In the genomic region with DNA sequence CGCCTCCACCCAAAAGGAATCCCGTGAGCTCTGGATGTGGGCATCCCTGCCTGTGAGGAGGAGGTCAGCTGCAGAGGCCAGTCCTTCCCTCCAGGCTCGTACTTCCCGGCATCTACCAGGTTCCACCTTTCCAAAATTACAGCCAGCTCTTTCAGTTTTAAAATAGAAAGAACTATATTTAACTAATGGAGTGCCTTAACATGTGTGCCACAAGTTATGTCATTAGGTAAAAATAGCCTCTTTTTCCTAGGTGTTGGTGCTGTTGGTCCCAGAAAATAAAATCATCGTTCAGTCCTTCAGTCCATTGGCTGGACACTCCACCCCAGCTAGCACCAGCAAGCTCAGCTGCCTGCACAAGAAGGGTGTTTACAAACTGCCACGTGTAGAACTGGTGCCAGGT, we compare ENCODE assay signal across 1 cellular context.
TF ChIP-seq lines count a peak whose summit lies in the region.

No MANE protein-coding gene starts in this region.

TF ChIP-seq in H1, 55 proteins besides CTCF, POLR2A, EP300 and RAD21:
- no peak for TF ChIP-seq RBBP5 (IDR thresholded peaks at IDR 0.05; ENCODE audit: borderline replicate concordance, low read depth, low read length)
- TF ChIP-seq KDM4A (IDR thresholded peaks at IDR 0.05; ENCODE audit: low read depth, low read length, severe bottlenecking) = no peak
- TF ChIP-seq, protein P1, sequence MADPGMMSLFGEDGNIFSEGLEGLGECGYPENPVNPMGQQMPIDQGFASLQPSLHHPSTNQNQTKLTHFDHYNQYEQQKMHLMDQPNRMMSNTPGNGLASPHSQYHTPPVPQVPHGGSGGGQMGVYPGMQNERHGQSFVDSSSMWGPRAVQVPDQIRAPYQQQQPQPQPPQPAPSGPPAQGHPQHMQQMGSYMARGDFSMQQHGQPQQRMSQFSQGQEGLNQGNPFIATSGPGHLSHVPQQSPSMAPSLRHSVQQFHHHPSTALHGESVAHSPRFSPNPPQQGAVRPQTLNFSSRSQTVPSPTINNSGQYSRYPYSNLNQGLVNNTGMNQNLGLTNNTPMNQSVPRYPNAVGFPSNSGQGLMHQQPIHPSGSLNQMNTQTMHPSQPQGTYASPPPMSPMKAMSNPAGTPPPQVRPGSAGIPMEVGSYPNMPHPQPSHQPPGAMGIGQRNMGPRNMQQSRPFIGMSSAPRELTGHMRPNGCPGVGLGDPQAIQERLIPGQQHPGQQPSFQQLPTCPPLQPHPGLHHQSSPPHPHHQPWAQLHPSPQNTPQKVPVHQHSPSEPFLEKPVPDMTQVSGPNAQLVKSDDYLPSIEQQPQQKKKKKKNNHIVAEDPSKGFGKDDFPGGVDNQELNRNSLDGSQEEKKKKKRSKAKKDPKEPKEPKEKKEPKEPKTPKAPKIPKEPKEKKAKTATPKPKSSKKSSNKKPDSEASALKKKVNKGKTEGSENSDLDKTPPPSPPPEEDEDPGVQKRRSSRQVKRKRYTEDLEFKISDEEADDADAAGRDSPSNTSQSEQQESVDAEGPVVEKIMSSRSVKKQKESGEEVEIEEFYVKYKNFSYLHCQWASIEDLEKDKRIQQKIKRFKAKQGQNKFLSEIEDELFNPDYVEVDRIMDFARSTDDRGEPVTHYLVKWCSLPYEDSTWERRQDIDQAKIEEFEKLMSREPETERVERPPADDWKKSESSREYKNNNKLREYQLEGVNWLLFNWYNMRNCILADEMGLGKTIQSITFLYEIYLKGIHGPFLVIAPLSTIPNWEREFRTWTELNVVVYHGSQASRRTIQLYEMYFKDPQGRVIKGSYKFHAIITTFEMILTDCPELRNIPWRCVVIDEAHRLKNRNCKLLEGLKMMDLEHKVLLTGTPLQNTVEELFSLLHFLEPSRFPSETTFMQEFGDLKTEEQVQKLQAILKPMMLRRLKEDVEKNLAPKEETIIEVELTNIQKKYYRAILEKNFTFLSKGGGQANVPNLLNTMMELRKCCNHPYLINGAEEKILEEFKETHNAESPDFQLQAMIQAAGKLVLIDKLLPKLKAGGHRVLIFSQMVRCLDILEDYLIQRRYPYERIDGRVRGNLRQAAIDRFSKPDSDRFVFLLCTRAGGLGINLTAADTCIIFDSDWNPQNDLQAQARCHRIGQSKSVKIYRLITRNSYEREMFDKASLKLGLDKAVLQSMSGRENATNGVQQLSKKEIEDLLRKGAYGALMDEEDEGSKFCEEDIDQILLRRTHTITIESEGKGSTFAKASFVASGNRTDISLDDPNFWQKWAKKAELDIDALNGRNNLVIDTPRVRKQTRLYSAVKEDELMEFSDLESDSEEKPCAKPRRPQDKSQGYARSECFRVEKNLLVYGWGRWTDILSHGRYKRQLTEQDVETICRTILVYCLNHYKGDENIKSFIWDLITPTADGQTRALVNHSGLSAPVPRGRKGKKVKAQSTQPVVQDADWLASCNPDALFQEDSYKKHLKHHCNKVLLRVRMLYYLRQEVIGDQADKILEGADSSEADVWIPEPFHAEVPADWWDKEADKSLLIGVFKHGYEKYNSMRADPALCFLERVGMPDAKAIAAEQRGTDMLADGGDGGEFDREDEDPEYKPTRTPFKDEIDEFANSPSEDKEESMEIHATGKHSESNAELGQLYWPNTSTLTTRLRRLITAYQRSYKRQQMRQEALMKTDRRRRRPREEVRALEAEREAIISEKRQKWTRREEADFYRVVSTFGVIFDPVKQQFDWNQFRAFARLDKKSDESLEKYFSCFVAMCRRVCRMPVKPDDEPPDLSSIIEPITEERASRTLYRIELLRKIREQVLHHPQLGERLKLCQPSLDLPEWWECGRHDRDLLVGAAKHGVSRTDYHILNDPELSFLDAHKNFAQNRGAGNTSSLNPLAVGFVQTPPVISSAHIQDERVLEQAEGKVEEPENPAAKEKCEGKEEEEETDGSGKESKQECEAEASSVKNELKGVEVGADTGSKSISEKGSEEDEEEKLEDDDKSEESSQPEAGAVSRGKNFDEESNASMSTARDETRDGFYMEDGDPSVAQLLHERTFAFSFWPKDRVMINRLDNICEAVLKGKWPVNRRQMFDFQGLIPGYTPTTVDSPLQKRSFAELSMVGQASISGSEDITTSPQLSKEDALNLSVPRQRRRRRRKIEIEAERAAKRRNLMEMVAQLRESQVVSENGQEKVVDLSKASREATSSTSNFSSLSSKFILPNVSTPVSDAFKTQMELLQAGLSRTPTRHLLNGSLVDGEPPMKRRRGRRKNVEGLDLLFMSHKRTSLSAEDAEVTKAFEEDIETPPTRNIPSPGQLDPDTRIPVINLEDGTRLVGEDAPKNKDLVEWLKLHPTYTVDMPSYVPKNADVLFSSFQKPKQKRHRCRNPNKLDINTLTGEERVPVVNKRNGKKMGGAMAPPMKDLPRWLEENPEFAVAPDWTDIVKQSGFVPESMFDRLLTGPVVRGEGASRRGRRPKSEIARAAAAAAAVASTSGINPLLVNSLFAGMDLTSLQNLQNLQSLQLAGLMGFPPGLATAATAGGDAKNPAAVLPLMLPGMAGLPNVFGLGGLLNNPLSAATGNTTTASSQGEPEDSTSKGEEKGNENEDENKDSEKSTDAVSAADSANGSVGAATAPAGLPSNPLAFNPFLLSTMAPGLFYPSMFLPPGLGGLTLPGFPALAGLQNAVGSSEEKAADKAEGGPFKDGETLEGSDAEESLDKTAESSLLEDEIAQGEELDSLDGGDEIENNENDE (IDR thresholded peaks at IDR 0.05; ENCODE audit: insufficient replicate concordance, low read length) = no peak
